ENCODE assay signal across 8 cellular contexts in the genomic region with DNA sequence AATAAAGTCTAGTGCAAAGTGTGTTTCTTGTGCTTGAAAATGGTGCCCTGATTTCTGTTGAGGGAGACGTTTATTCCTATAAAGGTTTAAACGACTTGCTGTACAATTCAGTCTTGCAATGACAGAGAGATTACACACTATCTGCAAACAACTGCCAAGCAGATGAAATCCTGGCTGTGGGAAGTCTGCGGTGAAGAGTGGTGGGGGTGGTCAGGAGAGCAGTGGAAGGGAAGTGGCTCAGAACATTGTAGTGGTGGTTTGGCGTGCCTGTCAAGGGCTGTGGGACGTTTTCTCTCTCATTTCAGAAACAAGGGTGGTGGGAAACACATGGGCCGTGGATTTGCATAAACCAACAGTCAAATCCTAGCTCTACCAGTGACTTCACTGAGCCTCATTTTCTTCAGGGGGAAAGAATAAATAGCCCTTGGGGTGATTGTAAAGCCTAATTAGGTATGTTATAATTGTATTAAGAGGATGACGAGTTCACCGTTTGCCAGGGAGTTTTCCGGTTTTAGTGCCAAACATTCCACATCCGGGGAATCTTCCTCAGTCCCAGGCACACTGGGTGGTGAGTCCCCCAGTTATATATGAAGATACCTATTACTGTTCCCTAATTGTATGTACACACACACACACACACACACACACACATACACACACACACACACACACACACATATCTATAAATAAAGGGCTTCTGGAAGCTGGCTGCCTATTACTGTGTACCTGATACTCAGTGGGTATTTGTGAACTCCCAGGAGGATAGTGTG.
DNase-seq lines count a peak whose midpoint lies in the region; ATAC-seq and TF ChIP-seq lines count a peak whose summit lies in the region.

No MANE protein-coding gene starts in this region.

- H3K4me3 ChIP-seq in ACC112 (ENCODE audit: low read depth, low read length) (peak overlapping the region; percentile 45; the same call in 1 of the 2 replicates), skeletal muscle cell (ENCODE audit: low read depth, low read length) (no peak overlapping the region)

- no peak for TF ChIP-seq CTCF in foreskin keratinocyte (conservative IDR thresholded peaks at IDR 0.05)

- peaks cover 78% of the 10 kb centered on the region for H3K79me2 ChIP-seq in ACC112 (ENCODE audit: control insufficient read depth, insufficient read depth, low read length, unreplicated experiment)

- ATAC-seq in GM18511 (IDR thresholded peaks at IDR 0.05; ENCODE audit: unreplicated experiment) (peak; percentile 53), HG02938 (IDR thresholded peaks at IDR 0.05; ENCODE audit: unreplicated experiment) (peak; percentile 59), foreskin keratinocyte (peak; percentile 48)

- H3K27me3 ChIP-seq in ACC112 (ENCODE audit: insufficient read depth, low read length): no peaks in the 10 kb centered on the region
- no peaks in the 10 kb centered on the region for H3K27me3 ChIP-seq in foreskin keratinocyte

- no peak overlapping the region for H2AFZ ChIP-seq in ACC112 (ENCODE audit: low read length, unreplicated experiment)

- H3K36me3 ChIP-seq in ACC112 (ENCODE audit: insufficient read depth, low read length): no peaks in the 10 kb centered on the region

- peaks cover 73% of the 10 kb centered on the region for H3K4me1 ChIP-seq in ACC112 (ENCODE audit: control insufficient read depth, insufficient read depth, low read length, unreplicated experiment)
- H3K4me1 ChIP-seq in foreskin keratinocyte: peaks cover 66% of the 10 kb centered on the region

- H3K27ac ChIP-seq in ACC112 (ENCODE audit: low read depth, low read length) (peak overlapping the region; percentile 100), foreskin keratinocyte (peak overlapping the region; percentile 99)

- DNase-seq in NCI-H82 (lab: John Stamatoyannopoulos, UW) (peak; percentile 54), activated T-cell treated with anti-CD3 and anti-CD28 coated beads for 48 hours (ENCODE audit: low read depth) (peak; percentile 68), foreskin keratinocyte (peak; percentile 91 to 92), skeletal muscle cell (ENCODE audit: low read depth) (peak; percentile 92), NCI-H524 (lab: John Stamatoyannopoulos, UW) (no peak)

Comparison
In these comparisons a context has a peak if more than half of its experiments do, and no peak if none do; other contexts are left out.
1. DNase-seq: peak in NCI-H82 (single experiment), activated T-cell treated with anti-CD3 and anti-CD28 coated beads for 48 hours (single experiment), foreskin keratinocyte (2 of 2) and skeletal muscle cell (single experiment); none in NCI-H524 (0 of 2).
2. Peak in every context shown above with its lines, with median percentiles within 50 percentile points of each other: ATAC-seq.